In the genomic region with DNA sequence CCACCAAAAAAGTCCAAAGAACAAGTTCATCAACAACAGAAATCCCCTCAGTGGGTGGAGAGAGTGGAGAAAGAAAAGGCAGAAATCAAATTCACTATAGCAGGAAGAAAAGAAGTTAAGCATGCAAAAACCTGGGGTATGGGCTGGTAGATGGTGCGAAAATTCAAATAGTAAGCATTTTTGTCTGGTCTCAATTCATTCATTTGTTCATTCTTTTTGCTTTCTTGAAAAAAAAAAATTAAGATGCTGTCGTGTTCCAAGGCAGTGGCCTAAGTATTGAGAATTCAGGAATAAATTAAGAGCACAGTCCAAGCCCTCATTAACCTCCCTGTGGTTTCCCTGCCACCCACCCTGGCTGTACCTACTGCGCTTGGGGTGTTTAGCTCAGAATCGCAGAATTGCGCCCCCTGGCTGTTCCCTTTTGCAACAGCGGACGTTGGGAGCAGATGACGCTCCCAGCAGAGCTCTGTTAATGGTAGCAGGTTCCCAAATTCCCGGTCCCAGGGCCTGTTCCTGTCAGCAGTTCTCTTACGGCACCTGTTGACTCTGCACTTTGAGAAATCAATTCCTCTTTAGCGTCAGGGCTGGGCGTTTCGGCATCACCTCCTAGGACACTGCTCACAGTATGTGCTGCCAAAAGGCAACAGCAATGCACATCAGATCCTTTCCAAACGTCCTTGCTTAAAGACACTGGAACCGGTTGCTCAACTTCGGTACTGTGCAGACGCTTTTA, we compare ENCODE assay signal across 9 cellular contexts. TPM values are rescaled to one million over a fixed set of nuclear protein-coding genes. Genes with fewer than 3 reads are reported as not detected.
DNase-seq lines count a peak whose midpoint lies in the region; TF ChIP-seq lines count a peak whose summit lies in the region.
"Had no signal": no experiment of that assay in that cellular context is flagged by ENCODE, and none has a peak within 500 bp of the region (broad histone marks: within the 10 kb centered on the region; RNA-seq: fewer than 3 reads in every experiment).

No MANE protein-coding gene starts in this region.

- peaks cover 0 to 17% (median 3%) of the 10 kb centered on the region in 3 donors for H3K4me1 ChIP-seq in esophagus squamous epithelium
- H3K4me1 ChIP-seq: BLaER1 treated with 17β-estradiol and CSF1 and Interleukin-3, amounts not matched to agents 10 nM and 100 nM had no signal

- H3K27ac ChIP-seq in esophagus squamous epithelium, result no peak overlapping the region
- H3K27ac ChIP-seq: BLaER1 treated with 17β-estradiol and CSF1 and Interleukin-3, amounts not matched to agents 10 nM and 100 nM had no signal

- peak; percentile 42 for DNase-seq in activated gamma-delta T cell treated with Interleukin-2 at 50 U/mL for 16 hours
- no peak for DNase-seq in activated gamma-delta T cell (lab: John Stamatoyannopoulos, UW)
- peak; percentile 43 for DNase-seq in activated CD4-positive, alpha-beta T cell treated with anti-CD3 and anti-CD28 coated beads, Interleukin-2, amount 50 U/mL, for 1 hour
- DNase-seq in erythroblast (lab: John Stamatoyannopoulos, UW), result peak; percentile 58 to 77
- peak; percentile 29 for DNase-seq in stimulated activated CD8-positive, alpha-beta memory T cell treated with anti-CD3 and anti-CD28 coated beads, Interleukin-15, amount 100 ng/mL, for 1 hour (ENCODE audit: low read depth)
- no peak for DNase-seq in esophagus squamous epithelium (lab: John Stamatoyannopoulos, UW)
- no peak for DNase-seq in anterior cingulate cortex (lab: John Stamatoyannopoulos, UW)
- DNase-seq in hippocampal formation (lab: John Stamatoyannopoulos, UW), result no peak

- no peak overlapping the region for H3K4me3 ChIP-seq in esophagus squamous epithelium
- H3K4me3 ChIP-seq: BLaER1 treated with 17β-estradiol and CSF1 and Interleukin-3, amounts not matched to agents 10 nM and 100 nM had no signal

- no peaks in the 10 kb centered on the region for H3K27me3 ChIP-seq in esophagus squamous epithelium
- H3K27me3 ChIP-seq: BLaER1 treated with 17β-estradiol and CSF1 and Interleukin-3, amounts not matched to agents 10 nM and 100 nM had no signal

- TF ChIP-seq POLR2A in erythroblast (IDR thresholded peaks at IDR 0.05; ENCODE audit: low read length), result no peak
- TF ChIP-seq POLR2A in esophagus squamous epithelium (IDR thresholded peaks at IDR 0.05), result no peak

- intact Hi-C loops in esophagus squamous epithelium (cut with DNase I), result no loop called here

- H3K36me3 ChIP-seq in esophagus squamous epithelium, result no peaks in the 10 kb centered on the region
- H3K36me3 ChIP-seq: BLaER1 treated with 17β-estradiol and CSF1 and Interleukin-3, amounts not matched to agents 10 nM and 100 nM had no signal

- 74 to 78% methylated on average over 16 to 17 of the region's 17 CpGs for WGBS in esophagus squamous epithelium, 2 donors

- H3K9me3 ChIP-seq in esophagus squamous epithelium, result no peaks in the 10 kb centered on the region

- TF ChIP-seq CTCF in esophagus squamous epithelium (IDR thresholded peaks at IDR 0.05), result peak in 3 of 6 experiments; percentile 10 to 25 (median 13)

RNA-seq across cellular contexts. Expression of gene SSX2IP, which starts 34.0 kb away (rescaled TPM):
- total RNA-seq in esophagus squamous epithelium, result 10 to 100 TPM in 1 of 4 donors, 1 to 10 TPM in 3; 6.5 to 13.4 (median 8.6) TPM

Comparison
In these comparisons a context has a peak if more than half of its experiments do, and no peak if none do; other contexts are left out.
1. DNase-seq: peak in activated gamma-delta T cell treated with Interleukin-2 at 50 U/mL for 16 hours (single experiment), activated CD4-positive, alpha-beta T cell treated with anti-CD3 and anti-CD28 coated beads, Interleukin-2, amount 50 U/mL, for 1 hour (single experiment), erythroblast (2 of 2) and stimulated activated CD8-positive, alpha-beta memory T cell treated with anti-CD3 and anti-CD28 coated beads, Interleukin-15, amount 100 ng/mL, for 1 hour (single experiment); none in activated gamma-delta T cell (single experiment), esophagus squamous epithelium (single experiment), anterior cingulate cortex (0 of 58) and hippocampal formation (0 of 2).